Comparison of ENCODE assay signal across 9 cellular contexts in genomic region chr20:16701296-16701695, GRCh38. TPM values are rescaled to one million over a fixed set of nuclear protein-coding genes. Genes with fewer than 3 reads are reported as not detected.
A peak's percentile ranks its signal among the peaks of the same experiment; 100 is the strongest.
DNase-seq lines count a peak whose midpoint lies in the region; ATAC-seq lines count a peak whose summit lies in the region.
"Had no signal": no experiment of that assay in that cellular context is flagged by ENCODE, and none has a peak within 500 bp of the region (broad histone marks: within the 10 kb centered on the region; RNA-seq: fewer than 3 reads in every experiment).

No MANE protein-coding gene starts in this region.

- CTCF ChIA-PET in activated naive CD4-positive, alpha-beta T cell treated with anti-CD3 and anti-CD28 coated beads for 36 hours (lab: Charles Lee): no interaction called here

- H3K27me3 Mint-ChIP-seq in activated naive CD4-positive, alpha-beta T cell treated with anti-CD3 and anti-CD28 coated beads for 36 hours (ENCODE audit: low read depth): peaks cover 5% of the 10 kb centered on the region
- peaks cover 19 to 48% (median 29%) of the 10 kb centered on the region in 5 donors for H3K27me3 Mint-ChIP-seq in naive thymus-derived CD8-positive, alpha-beta T cell

- peak; percentile 31 for DNase-seq in activated naive CD4-positive, alpha-beta T cell treated with anti-CD3 and anti-CD28 coated beads for 36 hours
- no peak for DNase-seq in activated naive CD4-positive, alpha-beta T cell treated with anti-CD3 and anti-CD28 coated beads, Interleukin-2, amount 50 U/mL, for 72 hours (ENCODE audit: low spot score in 2 of 2)
- DNase-seq in HT1080 (ENCODE audit: low read depth) (peak; percentile 26), epidermal melanocyte (ENCODE audit: insufficient read length, low spot score) (no peak), medulla oblongata (ENCODE audit: extremely low spot score) (no peak)
- DNase-seq in activated CD4-positive, alpha-beta T cell treated with anti-CD3 and anti-CD28 coated beads, Interleukin-2, amount 50 U/mL, for 48 hours: peak; percentile 13
- peak in 7 of 10 donors; percentile 3 to 40 (median 23) for DNase-seq in naive thymus-derived CD8-positive, alpha-beta T cell

- peaks cover 5% of the 10 kb centered on the region for H3K9me3 Mint-ChIP-seq in activated naive CD4-positive, alpha-beta T cell treated with anti-CD3 and anti-CD28 coated beads for 36 hours
- peaks cover 0 to 9% of the 10 kb centered on the region in 2 donors for H3K9me3 Mint-ChIP-seq in activated naive CD4-positive, alpha-beta T cell treated with anti-CD3 and anti-CD28 coated beads, Interleukin-2, amount 50 U/mL, for 72 hours
- peaks cover 0 to 8% (median 4%) of the 10 kb centered on the region in 9 donors for H3K9me3 Mint-ChIP-seq in naive thymus-derived CD8-positive, alpha-beta T cell

- H3K27ac Mint-ChIP-seq in activated naive CD4-positive, alpha-beta T cell treated with anti-CD3 and anti-CD28 coated beads for 36 hours: no peak overlapping the region
- no peak overlapping the region for H3K27ac Mint-ChIP-seq in activated naive CD4-positive, alpha-beta T cell treated with anti-CD3 and anti-CD28 coated beads, Interleukin-2, amount 50 U/mL, for 72 hours
- no peak overlapping the region for H3K27ac Mint-ChIP-seq in naive thymus-derived CD8-positive, alpha-beta T cell
- H3K27ac Mint-ChIP-seq: memory B cell had no signal

- POLR2A ChIA-PET in naive thymus-derived CD8-positive, alpha-beta T cell (lab: Charles Lee): no interaction called here

- H3K4me3 Mint-ChIP-seq in activated naive CD4-positive, alpha-beta T cell treated with anti-CD3 and anti-CD28 coated beads for 36 hours: no peak overlapping the region
- H3K4me3 Mint-ChIP-seq in naive thymus-derived CD8-positive, alpha-beta T cell: no peak overlapping the region
- H3K4me3 Mint-ChIP-seq: memory B cell had no signal

- H3K36me3 Mint-ChIP-seq in activated naive CD4-positive, alpha-beta T cell treated with anti-CD3 and anti-CD28 coated beads for 36 hours (ENCODE audit: low read depth): no peaks in the 10 kb centered on the region
- H3K36me3 Mint-ChIP-seq in activated naive CD4-positive, alpha-beta T cell treated with anti-CD3 and anti-CD28 coated beads, Interleukin-2, amount 50 U/mL, for 72 hours: peaks cover 6 to 7% of the 10 kb centered on the region in 2 donors
- peaks cover 0 to 10% (median 5%) of the 10 kb centered on the region in 3 donors for H3K36me3 Mint-ChIP-seq in naive thymus-derived CD8-positive, alpha-beta T cell

- no peak for ATAC-seq in activated naive CD4-positive, alpha-beta T cell treated with anti-CD3 and anti-CD28 coated beads, Interleukin-2, amount 50 U/mL, for 72 hours
- ATAC-seq in naive thymus-derived CD8-positive, alpha-beta T cell: peak in 1 of 2 donors; percentile 57
- ATAC-seq in GM21737 (IDR thresholded peaks at IDR 0.05; ENCODE audit: unreplicated experiment): no peak

- intact Hi-C loops in activated naive CD4-positive, alpha-beta T cell treated with anti-CD3 and anti-CD28 coated beads for 36 hours (cut with micrococcal nuclease): loop anchor here (1.0 kb wide), 1 partner anchor 60 kb away; no protein-coding TSS in a partner anchor

- no peaks in the 10 kb centered on the region for H3K4me1 Mint-ChIP-seq in activated naive CD4-positive, alpha-beta T cell treated with anti-CD3 and anti-CD28 coated beads for 36 hours (ENCODE audit: low read depth)
- H3K4me1 Mint-ChIP-seq in naive thymus-derived CD8-positive, alpha-beta T cell: peaks cover 0 to 3% (median under 1%) of the 10 kb centered on the region in 4 donors
- H3K4me1 Mint-ChIP-seq: memory B cell had no signal

RNA-seq across cellular contexts. Expression of gene SNRPB2, which starts 28.5 kb away (rescaled TPM):
- total RNA-seq in activated naive CD4-positive, alpha-beta T cell treated with anti-CD3 and anti-CD28 coated beads for 36 hours: 10 to 100 TPM; 93.1 to 99.8 TPM
- 100 to 1,000 TPM in 1 of 2 donors, 10 to 100 TPM in 1; 88.2 to 104 TPM for total RNA-seq in activated naive CD4-positive, alpha-beta T cell treated with anti-CD3 and anti-CD28 coated beads, Interleukin-2, amount 50 U/mL, for 72 hours
- total RNA-seq in HT1080 (2014; rRNA removed; shearing (Covaris generic)): 144 and 149 TPM in 2 replicates
- polyA plus RNA-seq in HT1080 (2015; cell fraction: cytosol; rRNA removed): 153 and 154 TPM in 2 replicates
- 144 and 171 TPM in 2 replicates for polyA plus RNA-seq in HT1080 (2015; cell fraction: nucleus; rRNA removed)
- total RNA-seq in naive thymus-derived CD8-positive, alpha-beta T cell: 10 to 100 TPM; 51.7 to 54.2 TPM
- 10 to 100 TPM; 60.3 to 79.8 (median 61.3) TPM for polyA plus RNA-seq in naive thymus-derived CD8-positive, alpha-beta T cell

RNA-seq across cellular contexts. Expression of gene OTOR, which starts 46.9 kb away (rescaled TPM):
- total RNA-seq in activated naive CD4-positive, alpha-beta T cell treated with anti-CD3 and anti-CD28 coated beads for 36 hours: not detected
- total RNA-seq in activated naive CD4-positive, alpha-beta T cell treated with anti-CD3 and anti-CD28 coated beads, Interleukin-2, amount 50 U/mL, for 72 hours: not detected
- not detected in 2 replicates for total RNA-seq in HT1080 (2014; rRNA removed; shearing (Covaris generic))
- not detected in 2 replicates for polyA plus RNA-seq in HT1080 (2015; cell fraction: cytosol; rRNA removed)
- polyA plus RNA-seq in HT1080 (2015; cell fraction: nucleus; rRNA removed): not detected in 2 replicates
- not detected for total RNA-seq in naive thymus-derived CD8-positive, alpha-beta T cell
- not detected for polyA plus RNA-seq in naive thymus-derived CD8-positive, alpha-beta T cell

Comparison
In these comparisons a context has a peak if more than half of its experiments do, and no peak if none do; other contexts are left out.
1. DNase-seq: peak in activated naive CD4-positive, alpha-beta T cell treated with anti-CD3 and anti-CD28 coated beads for 36 hours (single experiment), HT1080 (single experiment), activated CD4-positive, alpha-beta T cell treated with anti-CD3 and anti-CD28 coated beads, Interleukin-2, amount 50 U/mL, for 48 hours (2 of 2) and naive thymus-derived CD8-positive, alpha-beta T cell (7 of 10); none in activated naive CD4-positive, alpha-beta T cell treated with anti-CD3 and anti-CD28 coated beads, Interleukin-2, amount 50 U/mL, for 72 hours (0 of 2), epidermal melanocyte (single experiment) and medulla oblongata (single experiment).